13 cellular contexts compared by ENCODE assay signal in genomic region chr17:18403166-18403565, GRCh38. TPM values are rescaled to one million over a fixed set of nuclear protein-coding genes. Genes with fewer than 3 reads are reported as not detected.
DNase-seq lines count a peak whose midpoint lies in the region; ATAC-seq, FAIRE-seq and TF ChIP-seq lines count a peak whose summit lies in the region.
"Not testable (repeated sequence)": the region's sequence is repeated elsewhere in the genome, so short reads cannot be mapped to it uniquely, and the experiment has no call there.
"Had no signal": no experiment of that assay in that cellular context is flagged by ENCODE, and none has a peak within 500 bp of the region (broad histone marks: within the 10 kb centered on the region; RNA-seq: fewer than 3 reads in every experiment).

No MANE protein-coding gene starts in this region.

- H3K4me3 ChIP-seq in A549; LNCaP clone FGC (ENCODE audit: low read depth, low read length); Peyer's patch; coronary artery: not testable (repeated sequence)

- not testable (repeated sequence) for TF ChIP-seq RAD21 in A549 (conservative IDR thresholded peaks at IDR 0.05 in 1 of 2, IDR thresholded peaks at IDR 0.05 in 1 of 2)

- WGBS in A549 (ENCODE audit: missing lambda C conversion rate) = 12% methylated on average over 4 of the region's 5 CpGs

- TF ChIP-seq CTCF in A549 (IDR thresholded peaks at IDR 0.05); LNCaP clone FGC (IDR thresholded peaks at IDR 0.05; ENCODE audit: control insufficient read depth, extremely low read depth, insufficient read depth); Peyer's patch (IDR thresholded peaks at IDR 0.05); coronary artery (IDR thresholded peaks at IDR 0.05): not testable (repeated sequence)

- H3K27me3 ChIP-seq in Peyer's patch = not testable (repeated sequence)

- TF ChIP-seq POLR2A in A549 (IDR thresholded peaks at IDR 0.05; ENCODE audit: low read length); Peyer's patch (IDR thresholded peaks at IDR 0.05): not testable (repeated sequence)

- not testable (repeated sequence) for H3K4me2 ChIP-seq in A549

- DNase-seq in A549 (ENCODE audit: low read depth in 1 of 2, low spot score in 1 of 2) = not testable (repeated sequence)
- DNase-seq in LNCaP clone FGC (ENCODE audit: low read depth) = peak; percentile 43
- peak in 2 of 3 donors; percentile 35 to 48 for DNase-seq in Peyer's patch
- peak; percentile 31 for DNase-seq in coronary artery (ENCODE audit: low spot score)
- DNase-seq in renal cortical epithelial cell (ENCODE audit: low read depth) = peak; percentile 5

- not testable (repeated sequence) for FAIRE-seq in A549 (lab: Jason Lieb, UNC)

- not testable (repeated sequence) for H3K4me1 ChIP-seq in A549, Peyer's patch

- CTCF ChIA-PET in A549 (lab: Yijun Ruan, JAX) = not testable (repeated sequence)

- H3K9me3 ChIP-seq in A549, Peyer's patch: not testable (repeated sequence)

- not testable (repeated sequence) for H3K27ac ChIP-seq in A549, Peyer's patch, coronary artery

- not testable (repeated sequence) for H3K36me3 ChIP-seq in Peyer's patch

- TF ChIP-seq EP300 in A549 (IDR thresholded peaks at IDR 0.05) = not testable (repeated sequence)

- peak; percentile 42 to 43; a peak in 2 of 6 replicates for ATAC-seq in A549
- peak; percentile 6 for ATAC-seq in GM18858 (IDR thresholded peaks at IDR 0.05; ENCODE audit: unreplicated experiment)
- ATAC-seq in GM21529 (IDR thresholded peaks at IDR 0.05; ENCODE audit: unreplicated experiment) = peak; percentile 21
- peak; percentile 18 for ATAC-seq in HG03354 (IDR thresholded peaks at IDR 0.05; ENCODE audit: poor library complexity, severe bottlenecking, unreplicated experiment)

- POLR2A ChIA-PET in A549 (lab: Yijun Ruan, JAX) = not testable (repeated sequence)

RNA-seq across cellular contexts. Expression of gene EVPLL, which starts 25.6 kb away (rescaled TPM):
- polyA plus RNA-seq in A549 (2011; rRNA removed) (not detected in 2 replicates), A549 (2017; fragmentation: RNase III; extraction: RNeasy Plus Mini Kit Qiagen cat#74134 plus additional on column Dnase treatment) (0.05 to 0.07 TPM in 2 of 3 replicates, not detected in the other)
- polyA plus RNA-seq in A549 (2012; cell fraction: cytosol; rRNA removed) = 0.01 TPM in 1 of 2 replicates, not detected in the other
- 0.27 and 0.30 TPM in 2 replicates for polyA plus RNA-seq in A549 (2012; cell fraction: nucleus; rRNA removed)
- not detected in 2 replicates for polyA minus RNA-seq in A549 (2011; rRNA and poly(A)+ RNA removed)
- total RNA-seq in Peyer's patch (under 1 TPM in 1 of 4 donors, not detected in 3; 0.67 TPM), renal cortical epithelial cell (0.10 TPM in 1 of 2 replicates, not detected in the other)
- total RNA-seq: Caco-2; CD4-positive, alpha-beta memory T cell; G401; H7; Right ventricle myocardium superior had no signal
- polyA plus RNA-seq: CD4-positive, alpha-beta memory T cell had no signal

RNA-seq across cellular contexts. Expression of gene SHMT1, which starts 39.8 kb away (rescaled TPM):
- polyA plus RNA-seq in A549 (2011; rRNA removed) (38.7 and 43.2 TPM in 2 replicates), A549 (2017; fragmentation: RNase III; extraction: RNeasy Plus Mini Kit Qiagen cat#74134 plus additional on column Dnase treatment) (58.3 to 66.1 TPM (median 62.1 TPM) in 3 replicates)
- polyA plus RNA-seq in A549 (2012; cell fraction: cytosol; rRNA removed) = 56.9 and 67.4 TPM in 2 replicates
- 71.9 and 91.1 TPM in 2 replicates for polyA plus RNA-seq in A549 (2012; cell fraction: nucleus; rRNA removed)
- 39.3 and 48.6 TPM in 2 replicates for polyA minus RNA-seq in A549 (2011; rRNA and poly(A)+ RNA removed)
- total RNA-seq in Peyer's patch (100 to 1,000 TPM in 3 of 4 donors, 10 to 100 TPM in 1; 75.9 to 128 (median 110) TPM), renal cortical epithelial cell (27.6 and 30.3 TPM in 2 replicates)
